ENCODE assay signal across 1 cellular context in the genomic region with DNA sequence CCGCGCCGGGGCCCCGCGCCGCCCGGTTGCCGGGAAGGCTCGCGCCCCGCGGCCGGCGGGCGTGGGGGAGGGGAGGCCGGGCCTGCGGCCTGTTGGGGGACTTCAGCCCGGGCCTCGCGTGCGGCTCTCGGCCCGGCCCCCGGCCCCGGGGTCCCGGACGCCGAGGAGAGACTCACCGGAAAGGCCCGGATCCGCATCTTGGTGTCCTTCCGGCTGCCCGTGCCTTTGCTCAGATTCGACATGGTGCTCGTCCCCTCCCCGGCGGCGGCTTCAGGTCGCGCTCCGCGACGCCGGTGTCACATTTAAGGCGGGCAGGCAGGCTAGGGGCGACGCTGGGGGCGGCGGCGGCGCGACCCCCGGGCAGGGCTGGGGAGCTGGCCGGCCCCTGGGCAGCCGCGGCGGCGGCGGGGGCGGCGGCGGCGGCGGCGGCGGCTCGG.
TF ChIP-seq lines count a peak whose summit lies in the region.

No MANE protein-coding gene starts in this region.

TF ChIP-seq in IMR-90, 13 proteins besides CTCF, POLR2A, EP300 and RAD21 (continued from another document):
- TF ChIP-seq, protein P1, sequence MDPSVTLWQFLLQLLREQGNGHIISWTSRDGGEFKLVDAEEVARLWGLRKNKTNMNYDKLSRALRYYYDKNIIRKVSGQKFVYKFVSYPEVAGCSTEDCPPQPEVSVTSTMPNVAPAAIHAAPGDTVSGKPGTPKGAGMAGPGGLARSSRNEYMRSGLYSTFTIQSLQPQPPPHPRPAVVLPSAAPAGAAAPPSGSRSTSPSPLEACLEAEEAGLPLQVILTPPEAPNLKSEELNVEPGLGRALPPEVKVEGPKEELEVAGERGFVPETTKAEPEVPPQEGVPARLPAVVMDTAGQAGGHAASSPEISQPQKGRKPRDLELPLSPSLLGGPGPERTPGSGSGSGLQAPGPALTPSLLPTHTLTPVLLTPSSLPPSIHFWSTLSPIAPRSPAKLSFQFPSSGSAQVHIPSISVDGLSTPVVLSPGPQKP (IDR thresholded peaks at IDR 0.05; ENCODE audit: borderline replicate concordance, low read depth, low read length), result no peak
- TF ChIP-seq, protein P2, sequence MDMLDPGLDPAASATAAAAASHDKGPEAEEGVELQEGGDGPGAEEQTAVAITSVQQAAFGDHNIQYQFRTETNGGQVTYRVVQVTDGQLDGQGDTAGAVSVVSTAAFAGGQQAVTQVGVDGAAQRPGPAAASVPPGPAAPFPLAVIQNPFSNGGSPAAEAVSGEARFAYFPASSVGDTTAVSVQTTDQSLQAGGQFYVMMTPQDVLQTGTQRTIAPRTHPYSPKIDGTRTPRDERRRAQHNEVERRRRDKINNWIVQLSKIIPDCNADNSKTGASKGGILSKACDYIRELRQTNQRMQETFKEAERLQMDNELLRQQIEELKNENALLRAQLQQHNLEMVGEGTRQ (IDR thresholded peaks at IDR 0.05; ENCODE audit: low read depth, low read length), result no peak
- TF ChIP-seq RCOR1 (IDR thresholded peaks at IDR 0.05; ENCODE audit: insufficient replicate concordance, low read length), result no peak
- no peak for TF ChIP-seq CEBPB (IDR thresholded peaks at IDR 0.05; ENCODE audit: low read depth, low read length)
- TF ChIP-seq MAZ (IDR thresholded peaks at IDR 0.05; ENCODE audit: borderline replicate concordance, low read depth, low read length), result no peak; the same call in 1 of the 2 replicates
- no peak for TF ChIP-seq SMC3 (IDR thresholded peaks at IDR 0.05; ENCODE audit: low read depth, low read length)
- no peak for TF ChIP-seq MXI1 (IDR thresholded peaks at IDR 0.05; ENCODE audit: borderline replicate concordance, low read depth, low read length)
- no peak for TF ChIP-seq CHD1 (IDR thresholded peaks at IDR 0.05; ENCODE audit: low read depth, low read length)
- no peak for TF ChIP-seq RFX5 (IDR thresholded peaks at IDR 0.05; ENCODE audit: low read depth, low read length)
- no peak for TF ChIP-seq BHLHE40 (IDR thresholded peaks at IDR 0.05; ENCODE audit: low read depth, low read length)
